Comparison of ENCODE assay signal across 24 cellular contexts in genomic region chr7:78296689-78297371, GRCh38.
DNase-seq lines count a peak whose midpoint lies in the region; ATAC-seq and TF ChIP-seq lines count a peak whose summit lies in the region.
"Had no signal": no experiment of that assay in that cellular context is flagged by ENCODE, and none has a peak within 500 bp of the region (broad histone marks: within the 10 kb centered on the region; RNA-seq: fewer than 3 reads in every experiment).

No MANE protein-coding gene starts in this region.

- ATAC-seq in PC-3 = no peak
- peak; percentile 81 for ATAC-seq in mucosa of descending colon
- ATAC-seq in GM19324 (IDR thresholded peaks at IDR 0.05; ENCODE audit: low FRiP score, unreplicated experiment) = no peak
- ATAC-seq in HG02884 (IDR thresholded peaks at IDR 0.05; ENCODE audit: unreplicated experiment) = no peak
- ATAC-seq: GM12878, Right ventricle myocardium inferior had no signal

- H3K4me2 ChIP-seq in PC-3 (ENCODE audit: low read length) = no peak overlapping the region

- no peaks in the 10 kb centered on the region for H3K9me2 ChIP-seq in PC-3 (replicated peaks; ENCODE audit: low read length)

- TF ChIP-seq CTCF in HFFc6 (IDR thresholded peaks at IDR 0.05) (no peak), PC-3 (conservative IDR thresholded peaks at IDR 0.05; ENCODE audit: low read depth, low read length) (no peak), mucosa of descending colon (IDR thresholded peaks at IDR 0.05) (no peak)

- peaks cover 8% of the 10 kb centered on the region; the same call in 1 of the 2 replicates for H3K27me3 ChIP-seq in PC-3 (ENCODE audit: low read length)
- H3K27me3 ChIP-seq: ovary, vagina had no signal

- no peaks in the 10 kb centered on the region for H3K27me3 Mint-ChIP-seq in HFFc6 (ENCODE audit: insufficient read depth)
- H3K27me3 Mint-ChIP-seq: activated CD4-positive, alpha-beta memory T cell treated with anti-CD3 and anti-CD28 coated beads, Interleukin-2, amount 10 ng/mL, durations not matched to agents 7 days and 5 days; activated T-cell treated with anti-CD3 and anti-CD28 coated beads, Interleukin-2, amount 50 U/mL, for 24 hours; naive B cell had no signal

- no peak overlapping the region for H3K4me3 Mint-ChIP-seq in HFFc6
- H3K4me3 Mint-ChIP-seq: activated CD4-positive, alpha-beta memory T cell treated with anti-CD3 and anti-CD28 coated beads, Interleukin-2, amount 10 ng/mL, durations not matched to agents 7 days and 5 days; activated naive CD4-positive, alpha-beta T cell treated with anti-CD3 and anti-CD28 coated beads for 36 hours; activated T-cell treated with anti-CD3 and anti-CD28 coated beads, Interleukin-2, amount 50 U/mL, for 24 hours; endodermal cell; naive B cell had no signal

- no peaks in the 10 kb centered on the region for H3K4me1 ChIP-seq in PC-3 (ENCODE audit: insufficient read depth, low read length)
- H3K4me1 ChIP-seq in mucosa of descending colon (ENCODE audit: low read depth) = no peaks in the 10 kb centered on the region
- H3K4me1 ChIP-seq: Caco-2, vagina had no signal

- H3K36me3 Mint-ChIP-seq in HFFc6 (ENCODE audit: low read depth) = peaks cover 9% of the 10 kb centered on the region; the same call in 1 of the 2 replicates
- H3K36me3 Mint-ChIP-seq: naive B cell had no signal

- no peak overlapping the region for H3K9ac ChIP-seq in PC-3 (ENCODE audit: low read length)

- no peaks in the 10 kb centered on the region for H4K20me1 ChIP-seq in PC-3 (ENCODE audit: low read length)

- CTCF ChIA-PET in PC-3 (lab: Charles Lee) = no interaction called here

- no TSS peak for BruUV-seq in PC-3 (replicated peaks; lab: Mats Ljungman, UMichigan)

- H3F3A ChIP-seq in PC-3 (ENCODE audit: low read length, unreplicated experiment) = no peaks in the 10 kb centered on the region

- no peak overlapping the region for H3K4me3 ChIP-seq in PC-3 (ENCODE audit: low read length)
- no peak overlapping the region for H3K4me3 ChIP-seq in mucosa of descending colon
- H3K4me3 ChIP-seq: GM12878, ovary, vagina had no signal

- no peaks in the 10 kb centered on the region for H3K9me3 ChIP-seq in PC-3 (ENCODE audit: low read length)
- H3K9me3 ChIP-seq in mucosa of descending colon = no peaks in the 10 kb centered on the region
- H3K9me3 ChIP-seq: Caco-2, ovary, vagina had no signal

- peak overlapping the region; percentile 78; the same call in 1 of the 2 replicates for H3K27ac Mint-ChIP-seq in HFFc6
- H3K27ac Mint-ChIP-seq: activated CD4-positive, alpha-beta memory T cell treated with anti-CD3 and anti-CD28 coated beads, Interleukin-2, amount 10 ng/mL, durations not matched to agents 7 days and 5 days; activated naive CD4-positive, alpha-beta T cell treated with anti-CD3 and anti-CD28 coated beads for 36 hours; activated T-cell treated with anti-CD3 and anti-CD28 coated beads, Interleukin-2, amount 50 U/mL, for 24 hours; endodermal cell; naive B cell had no signal

- H3K79me2 ChIP-seq in PC-3 (ENCODE audit: low read length) = no peaks in the 10 kb centered on the region

- intact Hi-C loops in PC-3 (cut with micrococcal nuclease) (no loop called here), mucosa of descending colon (cut with DNase I, micrococcal nuclease) (no loop called here)

- H3K9me3 Mint-ChIP-seq in HFFc6 = no peaks in the 10 kb centered on the region; the same call in 1 of the 2 replicates

- H3K4me1 Mint-ChIP-seq in HFFc6 (ENCODE audit: low read depth) = peaks cover 35% of the 10 kb centered on the region
- H3K4me1 Mint-ChIP-seq: activated CD4-positive, alpha-beta memory T cell treated with anti-CD3 and anti-CD28 coated beads, Interleukin-2, amount 10 ng/mL, durations not matched to agents 7 days and 5 days; endodermal cell; naive B cell had no signal

- no peak overlapping the region for H3K27ac ChIP-seq in PC-3 (ENCODE audit: low read length)
- H3K27ac ChIP-seq: ovary, vagina had no signal

- H2AFZ ChIP-seq in PC-3 (ENCODE audit: low read length) = no peak overlapping the region

- DNase-seq in HFFc6 = no peak
- DNase-seq in NCI-H2029 treated with DMSO at 0.1 percent for 48 hours (lab: John Stamatoyannopoulos, UW) = peak; percentile 86
- DNase-seq in PC-3 = peak; percentile 4
- peak in 1 of 3 donors; percentile 21 for DNase-seq in mucosa of descending colon
- no peak for DNase-seq in HK-2 (ENCODE audit: unreplicated experiment)
- DNase-seq: activated CD4-positive, alpha-beta memory T cell treated with anti-CD3 and anti-CD28 coated beads, Interleukin-2, amount 10 ng/mL, durations not matched to agents 7 days and 5 days; activated naive CD4-positive, alpha-beta T cell treated with anti-CD3 and anti-CD28 coated beads for 36 hours; activated T-cell treated with anti-CD3 and anti-CD28 coated beads, Interleukin-2, amount 50 U/mL, for 24 hours; aorta; Caco-2; endodermal cell; GDM1; mammary epithelial cell; naive B cell; NCI-H1930; NK-92 treated with Interleukin-12 subunit alpha and Interleukin-12 subunit beta, amount 100 ng/mL, for 24 hours; ovary; stimulated activated CD4-positive, alpha-beta T cell treated with anti-CD3 and anti-CD28 coated beads, Interleukin-2, amount 100 ng/mL, for 24 hours; T-helper 1 cell had no signal

- POLR2A ChIA-PET in PC-3 (lab: Charles Lee; ENCODE audit: unreplicated experiment) = no interaction called here

- H3K36me3 ChIP-seq in PC-3 (ENCODE audit: low read depth, low read length) (no peaks in the 10 kb centered on the region), mucosa of descending colon (ENCODE audit: low read depth) (no peaks in the 10 kb centered on the region)
- H3K36me3 ChIP-seq: ovary, vagina had no signal

Comparison
In these comparisons a context has a peak if more than half of its experiments do, and no peak if none do; other contexts are left out.
1. DNase-seq: peak in NCI-H2029 treated with DMSO at 0.1 percent for 48 hours (single experiment) and PC-3 (single experiment); none in HFFc6 (single experiment) and HK-2 (single experiment).